9 cellular contexts compared by ENCODE assay signal in genomic region chr7:99380823-99381663, GRCh38. TPM values are rescaled to one million over a fixed set of nuclear protein-coding genes. Genes with fewer than 3 reads are reported as not detected.
DNase-seq lines count a peak whose midpoint lies in the region; ATAC-seq, FAIRE-seq and TF ChIP-seq lines count a peak whose summit lies in the region.
"Had no signal": no experiment of that assay in that cellular context is flagged by ENCODE, and none has a peak within 500 bp of the region (broad histone marks: within the 10 kb centered on the region; RNA-seq: fewer than 3 reads in every experiment).

No MANE protein-coding gene starts in this region.

- peak overlapping the region; percentile 89 for H3K4me3 Mint-ChIP-seq in T-helper 2 cell treated with Interferon-gamma antibody and Interleukin-4, amounts not matched to agents 5 μg/mL and 100 μg/mL, for 36 hours
- peak overlapping the region; percentile 85 for H3K4me3 Mint-ChIP-seq in natural killer cell treated with Interleukin-12 subunit alpha and Interleukin-12 subunit beta and Interleukin-15 and Interleukin-18, amount 100 ng/mL, for 72 hours

- peaks cover 51% of the 10 kb centered on the region for H3K36me3 Mint-ChIP-seq in T-helper 2 cell treated with Interferon-gamma antibody and Interleukin-4, amounts not matched to agents 5 μg/mL and 100 μg/mL, for 36 hours (ENCODE audit: low read depth)
- H3K36me3 Mint-ChIP-seq in natural killer cell treated with Interleukin-12 subunit alpha and Interleukin-12 subunit beta and Interleukin-15 and Interleukin-18, amount 100 ng/mL, for 72 hours, result peaks cover 15% of the 10 kb centered on the region

- H3K9ac ChIP-seq in mammary epithelial cell (ENCODE audit: insufficient read depth, low read length), result no peak overlapping the region

- H3K27ac ChIP-seq in mammary epithelial cell (ENCODE audit: insufficient read depth, low read depth, low read length) (no peak overlapping the region), testis (peak overlapping the region; percentile 12 to 86)
- H3K27ac ChIP-seq: SJSA1 had no signal

- H3K4me1 ChIP-seq in mammary epithelial cell (ENCODE audit: insufficient read depth, low read length), result peaks cover 30% of the 10 kb centered on the region
- peaks cover 21% of the 10 kb centered on the region for H3K4me1 ChIP-seq in testis

- H3K27me3 Mint-ChIP-seq in T-helper 2 cell treated with Interferon-gamma antibody and Interleukin-4, amounts not matched to agents 5 μg/mL and 100 μg/mL, for 36 hours (ENCODE audit: low read depth), result no peaks in the 10 kb centered on the region
- H3K27me3 Mint-ChIP-seq in natural killer cell treated with Interleukin-12 subunit alpha and Interleukin-12 subunit beta and Interleukin-15 and Interleukin-18, amount 100 ng/mL, for 72 hours, result no peaks in the 10 kb centered on the region

- H3K9me3 ChIP-seq in mammary epithelial cell (replicated peaks; ENCODE audit: insufficient read depth, low read length) (no peaks in the 10 kb centered on the region), testis (no peaks in the 10 kb centered on the region)
- H3K9me3 ChIP-seq: SJSA1 had no signal

- H3K4me3 ChIP-seq in mammary epithelial cell (replicated peaks in 1 of 3; ENCODE audit: insufficient read depth in 1 of 3, low read depth in 2 of 3, low read length in 3 of 3) (no peak overlapping the region), testis (no peak overlapping the region)
- H3K4me3 ChIP-seq: SJSA1 had no signal

- intact Hi-C loops in mammary epithelial cell (cut with micrococcal nuclease), result no loop called here
- intact Hi-C loops in testis (cut with DNase I; ENCODE audit: low total_unique reads), result no loop called here

- H3K27ac Mint-ChIP-seq in T-helper 2 cell treated with Interferon-gamma antibody and Interleukin-4, amounts not matched to agents 5 μg/mL and 100 μg/mL, for 36 hours, result peak overlapping the region; percentile 93
- peak overlapping the region; percentile 94 to 96 for H3K27ac Mint-ChIP-seq in natural killer cell treated with Interleukin-12 subunit alpha and Interleukin-12 subunit beta and Interleukin-15 and Interleukin-18, amount 100 ng/mL, for 72 hours

- 91% methylated on average over 7 of the region's 16 CpGs for WGBS in mammary epithelial cell (ENCODE audit: low coverage, missing lambda C conversion rate)
- WGBS in testis, 2 donors, result 59 to 62% methylated on average over 9 to 16 of the region's 16 CpGs

- no peaks in the 10 kb centered on the region for H4K20me1 ChIP-seq in mammary epithelial cell (ENCODE audit: insufficient read depth, low read length)

- CTCF ChIA-PET in mammary epithelial cell (lab: Charles Lee; ENCODE audit: low non-redundant PET), result no interaction called here

- BruUV-seq in mammary epithelial cell (replicated peaks; lab: Mats Ljungman, UMichigan), result no TSS peak

- peak; percentile 71 for ATAC-seq in HG02884 (IDR thresholded peaks at IDR 0.05; ENCODE audit: unreplicated experiment)
- ATAC-seq in natural killer cell treated with Interleukin-12 subunit alpha and Interleukin-12 subunit beta and Interleukin-15 and Interleukin-18, amount 100 ng/mL, for 72 hours, result peak; percentile 94 to 97

- DNase-seq in GM18507 (ENCODE audit: extremely low spot score, insufficient read length, low read depth) (peak; percentile 72), mammary epithelial cell (peak; percentile 30), testis (peak; percentile 38), AML-193 (lab: John Stamatoyannopoulos, UW) (no peak), NOMO-1 treated with DMSO at 0.1 percent for 48 hours (lab: John Stamatoyannopoulos, UW; ENCODE audit: unreplicated experiment) (no peak)
- DNase-seq in T-helper 2 cell treated with Interferon-gamma antibody and Interleukin-4, amounts not matched to agents 5 μg/mL and 100 μg/mL, for 36 hours (ENCODE audit: low spot score), result peak; percentile 90
- peak; percentile 91 for DNase-seq in natural killer cell treated with Interleukin-12 subunit alpha and Interleukin-12 subunit beta and Interleukin-15 and Interleukin-18, amount 100 ng/mL, for 72 hours (ENCODE audit: low spot score)

- in situ Hi-C loops in mammary epithelial cell (cut with MboI; ENCODE audit: low sequenced_read_pairs in 2 of 2), result no loop called here

- dilution Hi-C loops in mammary epithelial cell (cut with HindIII; ENCODE audit: low sequenced_read_pairs), result no loop called here

- no peak overlapping the region for H2AFZ ChIP-seq in mammary epithelial cell (ENCODE audit: low read depth, low read length)

- peaks cover 6% of the 10 kb centered on the region for H3K36me3 ChIP-seq in mammary epithelial cell (ENCODE audit: insufficient read depth, low read length)
- no peaks in the 10 kb centered on the region for H3K36me3 ChIP-seq in testis (ENCODE audit: low read depth, missing control alignments)

- H3K27me3 ChIP-seq in mammary epithelial cell (ENCODE audit: insufficient read depth, low read length) (no peaks in the 10 kb centered on the region), testis (no peaks in the 10 kb centered on the region)
- H3K27me3 ChIP-seq: SJSA1 had no signal

- TF ChIP-seq CTCF in mammary epithelial cell (conservative IDR thresholded peaks at IDR 0.05 in 1 of 2, IDR thresholded peaks at IDR 0.05 in 1 of 2; ENCODE audit: extremely low read depth in 1 of 2, insufficient read depth in 1 of 2, low read depth in 1 of 2, low read length in 2 of 2) (no peak), testis (IDR thresholded peaks at IDR 0.05) (no peak)

- TF ChIP-seq POLR2A in testis (IDR thresholded peaks at IDR 0.05), result no peak

- peaks cover 33% of the 10 kb centered on the region for H3K4me1 Mint-ChIP-seq in T-helper 2 cell treated with Interferon-gamma antibody and Interleukin-4, amounts not matched to agents 5 μg/mL and 100 μg/mL, for 36 hours (ENCODE audit: low read depth)
- peaks cover 39 to 41% of the 10 kb centered on the region in 2 donors for H3K4me1 Mint-ChIP-seq in natural killer cell treated with Interleukin-12 subunit alpha and Interleukin-12 subunit beta and Interleukin-15 and Interleukin-18, amount 100 ng/mL, for 72 hours (ENCODE audit: low read depth in 2 of 2)

- H3K4me2 ChIP-seq in mammary epithelial cell (ENCODE audit: insufficient read depth, low read depth, low read length), result no peak overlapping the region

- peak; percentile 97 for FAIRE-seq in GM18507 (lab: Jason Lieb, UNC)

- peaks cover 84% of the 10 kb centered on the region for H3K79me2 ChIP-seq in mammary epithelial cell (ENCODE audit: insufficient read depth, low read length)

- no peaks in the 10 kb centered on the region for H3K9me3 Mint-ChIP-seq in T-helper 2 cell treated with Interferon-gamma antibody and Interleukin-4, amounts not matched to agents 5 μg/mL and 100 μg/mL, for 36 hours
- H3K9me3 Mint-ChIP-seq in natural killer cell treated with Interleukin-12 subunit alpha and Interleukin-12 subunit beta and Interleukin-15 and Interleukin-18, amount 100 ng/mL, for 72 hours, result no peaks in the 10 kb centered on the region

RNA-seq across cellular contexts. Expression of gene ARPC1B, which starts 6.5 kb away (rescaled TPM):
- total RNA-seq in mammary epithelial cell (100 to 1,000 TPM; 196 to 228 TPM), testis (10 to 100 TPM; 50.5 to 64.9 TPM)
- polyA plus RNA-seq in mammary epithelial cell (547 TPM), testis (ENCODE audit: insufficient read depth, low read depth, low replicate concordance) (64.6 TPM)
- polyA minus RNA-seq in mammary epithelial cell, result 215 TPM
- 100 to 1,000 TPM; 286 to 366 TPM for total RNA-seq in natural killer cell treated with Interleukin-12 subunit alpha and Interleukin-12 subunit beta and Interleukin-15 and Interleukin-18, amount 100 ng/mL, for 72 hours

RNA-seq across cellular contexts. Expression of gene PDAP1, which starts 27.4 kb away (rescaled TPM):
- total RNA-seq in mammary epithelial cell (100 to 1,000 TPM in 1 of 2 donors, 10 to 100 TPM in 1; 23.0 to 182 TPM), testis (10 to 100 TPM; 50.5 to 74.0 TPM)
- polyA plus RNA-seq in mammary epithelial cell (60.9 TPM), testis (ENCODE audit: insufficient read depth, low read depth, low replicate concordance) (126 TPM)
- polyA minus RNA-seq in mammary epithelial cell, result 30.6 TPM
- total RNA-seq in natural killer cell treated with Interleukin-12 subunit alpha and Interleukin-12 subunit beta and Interleukin-15 and Interleukin-18, amount 100 ng/mL, for 72 hours, result 100 to 1,000 TPM; 114 to 145 TPM

RNA-seq across cellular contexts. Expression of gene BUD31, which starts 27.7 kb away (rescaled TPM):
- 100 to 1,000 TPM in 1 of 2 donors, 10 to 100 TPM in 1; 52.3 to 140 TPM for total RNA-seq in mammary epithelial cell
- polyA plus RNA-seq in mammary epithelial cell, result 59.9 TPM
- polyA minus RNA-seq in mammary epithelial cell, result 26.9 TPM
- total RNA-seq in natural killer cell treated with Interleukin-12 subunit alpha and Interleukin-12 subunit beta and Interleukin-15 and Interleukin-18, amount 100 ng/mL, for 72 hours, result 100 to 1,000 TPM; 145 to 147 TPM
- 100 to 1,000 TPM in 1 of 2 donors, 10 to 100 TPM in 1; 91.2 to 123 TPM for total RNA-seq in testis
- polyA plus RNA-seq in testis (ENCODE audit: insufficient read depth, low read depth, low replicate concordance), result 174 TPM

RNA-seq across cellular contexts. Expression of gene ARPC1A, which starts 55.3 kb away (rescaled TPM):
- total RNA-seq in mammary epithelial cell, result 100 to 1,000 TPM; 177 to 218 TPM
- polyA plus RNA-seq in mammary epithelial cell, result 249 TPM
- polyA minus RNA-seq in mammary epithelial cell, result 373 TPM
- total RNA-seq in natural killer cell treated with Interleukin-12 subunit alpha and Interleukin-12 subunit beta and Interleukin-15 and Interleukin-18, amount 100 ng/mL, for 72 hours, result 10 to 100 TPM; 72.4 to 88.0 TPM
- 100 to 1,000 TPM in 1 of 2 donors, 10 to 100 TPM in 1; 91.8 to 120 TPM for total RNA-seq in testis
- 117 TPM for polyA plus RNA-seq in testis (ENCODE audit: insufficient read depth, low read depth, low replicate concordance)

RNA-seq across cellular contexts. Expression of gene PTCD1, which starts 57.6 kb away (rescaled TPM):
- total RNA-seq in mammary epithelial cell (1 to 10 TPM; 7.0 to 7.2 TPM), testis (10 to 100 TPM; 13.6 to 14.4 TPM)
- polyA plus RNA-seq in mammary epithelial cell (5.2 TPM), testis (ENCODE audit: insufficient read depth, low read depth, low replicate concordance) (6.1 TPM)
- polyA minus RNA-seq in mammary epithelial cell, result 31.8 TPM
- 10 to 100 TPM in 1 of 2 donors, 1 to 10 TPM in 1; 5.9 to 15.3 TPM for total RNA-seq in natural killer cell treated with Interleukin-12 subunit alpha and Interleukin-12 subunit beta and Interleukin-15 and Interleukin-18, amount 100 ng/mL, for 72 hours

Comparison
In these comparisons a context has a peak if more than half of its experiments do, and no peak if none do; other contexts are left out.
1. DNase-seq: peak in GM18507 (single experiment), T-helper 2 cell treated with Interferon-gamma antibody and Interleukin-4, amounts not matched to agents 5 μg/mL and 100 μg/mL, for 36 hours (single experiment), mammary epithelial cell (single experiment), natural killer cell treated with Interleukin-12 subunit alpha and Interleukin-12 subunit beta and Interleukin-15 and Interleukin-18, amount 100 ng/mL, for 72 hours (single experiment) and testis (single experiment); none in AML-193 (0 of 2) and NOMO-1 treated with DMSO at 0.1 percent for 48 hours (single experiment).